ENCODE assay signal across 1 cellular context in genomic region chr1:15895233-15895632, GRCh38.
TF ChIP-seq lines count a peak whose summit lies in the region.

No MANE protein-coding gene starts in this region.

TF ChIP-seq in IMR-90, 13 proteins besides CTCF, POLR2A, EP300 and RAD21 (continued from another document):
- TF ChIP-seq CEBPB (IDR thresholded peaks at IDR 0.05; ENCODE audit: low read depth, low read length) (no peak), MXI1 (IDR thresholded peaks at IDR 0.05; ENCODE audit: borderline replicate concordance, low read depth, low read length) (no peak), MAZ (IDR thresholded peaks at IDR 0.05; ENCODE audit: borderline replicate concordance, low read depth, low read length) (no peak)
TF ChIP-seq in IMR-90: peak in this region for 0.
